10 cellular contexts compared by ENCODE assay signal in genomic region chr14:97248973-97249372, GRCh38.
"Had no signal": no experiment of that assay in that cellular context is flagged by ENCODE, and none has a peak within 500 bp of the region (broad histone marks: within the 10 kb centered on the region; RNA-seq: fewer than 3 reads in every experiment).

No MANE protein-coding gene starts in this region.

- H3K27ac Mint-ChIP-seq: GM23338, HFFc6 had no signal

- H3K4me1 Mint-ChIP-seq: GM23338, H9 had no signal

- FAIRE-seq: H54 had no signal

- ATAC-seq: GM23338, HCT116 had no signal

- H3K9me3 ChIP-seq: HAP-1 had no signal

- H3K4me3 Mint-ChIP-seq: GM23338, H9, HFFc6 had no signal

- DNase-seq: GM23248, GOT3, H7, H9, HCEC 1CT, HFFc6 had no signal

- H2AFZ ChIP-seq: GM23248, GM23338 had no signal

- H3K36me3 ChIP-seq: HAP-1 had no signal

- H3K27ac ChIP-seq: GM23248 had no signal

- H3K9ac ChIP-seq: GM23248 had no signal

- H3K4me2 ChIP-seq: GM23338 had no signal

- H3K4me1 ChIP-seq: HAP-1 had no signal

- H3K4me3 ChIP-seq: GM23248, GM23338, HAP-1 had no signal
